In genomic region chr15:89824607-89824867, GRCh38 we compare ENCODE assay signal across 24 cellular contexts. TPM values are rescaled to one million over a fixed set of nuclear protein-coding genes. Genes with fewer than 3 reads are reported as not detected.
DNase-seq lines count a peak whose midpoint lies in the region; ATAC-seq and TF ChIP-seq lines count a peak whose summit lies in the region.
"Had no signal": no experiment of that assay in that cellular context is flagged by ENCODE, and none has a peak within 500 bp of the region (broad histone marks: within the 10 kb centered on the region; RNA-seq: fewer than 3 reads in every experiment).

No MANE protein-coding gene starts in this region.

- H2BK15ac ChIP-seq in IMR-90 (ENCODE audit: low read depth, low read length): no peak overlapping the region

- no peak overlapping the region for H2AFZ ChIP-seq in IMR-90 (replicated peaks; ENCODE audit: low read length, poor library complexity)
- no peak overlapping the region for H2AFZ ChIP-seq in osteoblast (ENCODE audit: low read length)

- H3K9me3 ChIP-seq in IMR-90 (ENCODE audit: control insufficient read depth, insufficient read depth, low read length): no peaks in the 10 kb centered on the region
- H3K9me3 ChIP-seq in osteoblast (ENCODE audit: low read depth, low read length): no peaks in the 10 kb centered on the region
- H3K9me3 ChIP-seq: A549, HAP-1 had no signal

- in situ Hi-C loops in IMR-90 (cut with MboI; ENCODE audit: low sequenced_read_pairs): no loop called here

- no TSS peak for BruUV-seq in IMR-90 (replicated peaks; lab: Mats Ljungman, UMichigan)

- no peaks in the 10 kb centered on the region for H3K27me3 Mint-ChIP-seq in dendritic cell treated with granulocyte-macrophage colony-stimulating factor and Interleukin-4, amounts not matched to agents 40 ng/mL and 50 ng/mL, for 4 days

- no peak for TF ChIP-seq RAD21 in IMR-90 (IDR thresholded peaks at IDR 0.05; ENCODE audit: low read length)

- H2AK9ac ChIP-seq in IMR-90 (replicated peaks; ENCODE audit: low read depth, low read length, poor library complexity): peak overlapping the region; percentile 21

- H3K18ac ChIP-seq in IMR-90 (ENCODE audit: low read depth, low read length): no peak overlapping the region

- POLR2A ChIA-PET in IMR-90 (lab: Charles Lee; ENCODE audit: unreplicated experiment): no interaction called here

- no peak overlapping the region for H2BK5ac ChIP-seq in IMR-90 (ENCODE audit: low read depth, low read length, poor library complexity, severe bottlenecking)

- peaks cover 94% of the 10 kb centered on the region for H3K4me1 Mint-ChIP-seq in dendritic cell treated with granulocyte-macrophage colony-stimulating factor and Interleukin-4, amounts not matched to agents 40 ng/mL and 50 ng/mL, for 4 days (ENCODE audit: low read depth)
- H3K4me1 Mint-ChIP-seq: CD8-positive, alpha-beta memory T cell had no signal

- CTCF ChIA-PET in IMR-90 (lab: Yijun Ruan, JAX): no interaction called here

- H4K20me1 ChIP-seq in IMR-90 (ENCODE audit: insufficient read depth, low read length) (no peaks in the 10 kb centered on the region), osteoblast (ENCODE audit: insufficient read depth, low read length) (no peaks in the 10 kb centered on the region)

- no peaks in the 10 kb centered on the region for H3K36me3 ChIP-seq in IMR-90 (ENCODE audit: control insufficient read depth, insufficient read depth, low read length)
- no peaks in the 10 kb centered on the region for H3K36me3 ChIP-seq in osteoblast (ENCODE audit: insufficient read depth, low read length)
- H3K36me3 ChIP-seq: HAP-1 had no signal

- no peak overlapping the region for H2BK120ac ChIP-seq in IMR-90 (ENCODE audit: low read depth, low read length)

- H3K4ac ChIP-seq in IMR-90 (ENCODE audit: low read depth, low read length): no peak overlapping the region

- peak overlapping the region; percentile 94 for H3K27ac Mint-ChIP-seq in dendritic cell treated with granulocyte-macrophage colony-stimulating factor and Interleukin-4, amounts not matched to agents 40 ng/mL and 50 ng/mL, for 4 days
- H3K27ac Mint-ChIP-seq: CD8-positive, alpha-beta memory T cell had no signal

- peaks cover 0 to 4% of the 10 kb centered on the region in 2 experiments; a peak in 1 of 4 replicates for H3K79me1 ChIP-seq in IMR-90 (ENCODE audit: low read depth in 1 of 2, low read length in 2 of 2)

- no peak for ATAC-seq in IMR-90 (ENCODE audit: low read depth)
- ATAC-seq: A549 had no signal

- H3K9ac ChIP-seq in IMR-90 (ENCODE audit: low read depth, low read length): no peak overlapping the region

- H3K4me1 ChIP-seq in IMR-90 (ENCODE audit: control insufficient read depth, insufficient read depth, low read length) (peaks cover 27% of the 10 kb centered on the region), osteoblast (ENCODE audit: insufficient read depth, low read length) (peaks cover 55% of the 10 kb centered on the region)
- H3K4me1 ChIP-seq: HAP-1 had no signal

- WGBS in IMR-90 (ENCODE audit: extremely low coverage in 2 of 2, insufficient read length in 1 of 2), 2 experiments: 77% methylated on average over 5 of the region's 7 CpGs; no CpG with 5 or more reads in 1 of the 2 experiments

- no peak for TF ChIP-seq POLR2A in IMR-90 (IDR thresholded peaks at IDR 0.05; ENCODE audit: low read depth, low read length)

- H3K27me3 ChIP-seq in IMR-90 (ENCODE audit: control insufficient read depth, insufficient read depth, low read length) (no peaks in the 10 kb centered on the region), osteoblast (ENCODE audit: insufficient read depth, low read length) (no peaks in the 10 kb centered on the region)

- intact Hi-C loops in IMR-90 (cut with micrococcal nuclease): no loop called here
- intact Hi-C loops in dendritic cell treated with granulocyte-macrophage colony-stimulating factor and Interleukin-4, amounts not matched to agents 40 ng/mL and 50 ng/mL, for 4 days (cut with micrococcal nuclease): no loop called here

- no peak overlapping the region for H3K23ac ChIP-seq in IMR-90 (ENCODE audit: low read depth, low read length)

- H4K5ac ChIP-seq in IMR-90 (ENCODE audit: low read depth, low read length): no peak overlapping the region

- no peak overlapping the region for H4K91ac ChIP-seq in IMR-90 (ENCODE audit: insufficient read depth, low read depth, low read length)

- no peak overlapping the region for H2BK20ac ChIP-seq in IMR-90 (ENCODE audit: low read depth, low read length)

- H3K56ac ChIP-seq in IMR-90 (ENCODE audit: extremely low read depth, insufficient read depth, low read length): no peak overlapping the region

- dilution Hi-C loops in IMR-90 (cut with HindIII; ENCODE audit: low sequenced_read_pairs, unreplicated experiment): no loop called here

- peaks cover 20% of the 10 kb centered on the region for H3K9me1 ChIP-seq in IMR-90 (ENCODE audit: insufficient read depth, low read length)

- no peaks in the 10 kb centered on the region for H3K79me2 ChIP-seq in osteoblast (ENCODE audit: insufficient read depth, low read length)

- DNase-seq in ELF-1 (ENCODE audit: low read depth, low spot score) (peak; percentile 37), IMR-90 (no peak), osteoblast (ENCODE audit: insufficient read length, low spot score, missing footprints) (peak; percentile 35), NCI-H2107 (lab: John Stamatoyannopoulos, UW) (no peak), NCI-H1092 treated with DMSO at 0.1 percent for 48 hours (lab: John Stamatoyannopoulos, UW) (no peak), HuH-7 (ENCODE audit: low spot score) (no peak)
- no peak for DNase-seq in activated CD8-positive, alpha-beta memory T cell treated with anti-CD3 and anti-CD28 coated beads, Interleukin-2, amount 50 U/mL, for 4 hours
- DNase-seq: Calu3; CD8-positive, alpha-beta memory T cell; GDM1; Karpas-422; MV-4-11; NCI-H1694; NCI-H2081; NCI-H2171 treated with DMSO at 0.1 percent for 48 hours; NCI-H524 treated with DMSO at 0.1 percent for 48 hours; NCI-H82; SHP77 treated with DMSO at 0.1 percent for 48 hours; SW 1271 had no signal

- H3K9me3 Mint-ChIP-seq in dendritic cell treated with granulocyte-macrophage colony-stimulating factor and Interleukin-4, amounts not matched to agents 40 ng/mL and 50 ng/mL, for 4 days: no peaks in the 10 kb centered on the region
- H3K9me3 Mint-ChIP-seq: CD8-positive, alpha-beta memory T cell had no signal

- TF ChIP-seq CTCF in IMR-90 (conservative IDR thresholded peaks at IDR 0.05; ENCODE audit: low read depth, low read length) (no peak), osteoblast (IDR thresholded peaks at IDR 0.05; ENCODE audit: extremely low read depth, low read depth, low read length) (no peak)

- peaks cover 4% of the 10 kb centered on the region for H3K36me3 Mint-ChIP-seq in dendritic cell treated with granulocyte-macrophage colony-stimulating factor and Interleukin-4, amounts not matched to agents 40 ng/mL and 50 ng/mL, for 4 days (ENCODE audit: low read depth)
- H3K36me3 Mint-ChIP-seq: CD8-positive, alpha-beta memory T cell had no signal

- peak overlapping the region; percentile 17 for H3K4me3 Mint-ChIP-seq in dendritic cell treated with granulocyte-macrophage colony-stimulating factor and Interleukin-4, amounts not matched to agents 40 ng/mL and 50 ng/mL, for 4 days
- H3K4me3 Mint-ChIP-seq: CD8-positive, alpha-beta memory T cell had no signal

- H3K4me2 ChIP-seq in IMR-90 (ENCODE audit: low read depth, low read length) (no peak overlapping the region), osteoblast (ENCODE audit: insufficient read depth, low read length) (no peak overlapping the region)
- H3K4me2 ChIP-seq: A549 had no signal

- H3K14ac ChIP-seq in IMR-90 (replicated peaks; ENCODE audit: low read depth, low read length): no peak overlapping the region

- H2AK5ac ChIP-seq in IMR-90 (ENCODE audit: low read depth, low read length): no peak overlapping the region; the same call in 1 of the 2 replicates

- H4K8ac ChIP-seq in IMR-90 (ENCODE audit: low read depth in 2 of 2, low read length in 2 of 2): no peak overlapping the region

- H3K27ac ChIP-seq in IMR-90 (ENCODE audit: insufficient read depth, low read length) (no peak overlapping the region), osteoblast (ENCODE audit: low read depth, low read length) (no peak overlapping the region)
- H3K27ac ChIP-seq: SK-N-MC had no signal

- H3K4me3 ChIP-seq in IMR-90 (ENCODE audit: insufficient read depth, low read depth, low read length): no peak overlapping the region
- no peak overlapping the region for H3K4me3 ChIP-seq in osteoblast (ENCODE audit: insufficient read depth, low read length)
- H3K4me3 ChIP-seq: A549, HAP-1, SK-N-MC had no signal

TF ChIP-seq in IMR-90, 13 proteins besides CTCF, POLR2A, EP300 and RAD21:
- TF ChIP-seq SMC3 (IDR thresholded peaks at IDR 0.05; ENCODE audit: low read depth, low read length): no peak
- TF ChIP-seq CHD1 (IDR thresholded peaks at IDR 0.05; ENCODE audit: low read depth, low read length): no peak
- TF ChIP-seq MAFK (IDR thresholded peaks at IDR 0.05; ENCODE audit: low read depth, low read length): no peak
- TF ChIP-seq MXI1 (IDR thresholded peaks at IDR 0.05; ENCODE audit: borderline replicate concordance, low read depth, low read length): no peak
- TF ChIP-seq RFX5 (IDR thresholded peaks at IDR 0.05; ENCODE audit: low read depth, low read length): no peak

RNA-seq across cellular contexts. Expression of gene ANPEP, which starts 9.9 kb away (rescaled TPM):
- total RNA-seq in IMR-90 (2012; rRNA removed): 8.4 and 8.6 TPM in 2 replicates
- 40.4 and 47.0 TPM in 2 replicates for polyA plus RNA-seq in IMR-90 (2012; rRNA removed)
- polyA plus RNA-seq in IMR-90 (2012; cell fraction: cytosol; rRNA removed): 50.7 and 52.3 TPM in 2 replicates
- 95.5 and 110 TPM in 2 replicates for polyA plus RNA-seq in IMR-90 (2012; cell fraction: nucleus; rRNA removed; ENCODE audit: low replicate concordance)
- total RNA-seq in osteoblast: 87.9 and 98.7 TPM in 2 replicates
- polyA plus RNA-seq: CD8-positive, alpha-beta memory T cell had no signal

RNA-seq across cellular contexts. Expression of gene MESP2, which starts 48.4 kb away (rescaled TPM):
- total RNA-seq in IMR-90 (2012; rRNA removed) (0.18 and 0.28 TPM in 2 replicates), osteoblast (0.72 and 1.5 TPM in 2 replicates)
- polyA plus RNA-seq in IMR-90 (2012; rRNA removed): 0.32 and 0.34 TPM in 2 replicates
- polyA plus RNA-seq in IMR-90 (2012; cell fraction: cytosol; rRNA removed): 0.26 and 0.43 TPM in 2 replicates
- 0.13 and 0.34 TPM in 2 replicates for polyA plus RNA-seq in IMR-90 (2012; cell fraction: nucleus; rRNA removed; ENCODE audit: low replicate concordance)
- total RNA-seq: Calu3; CD8-positive, alpha-beta memory T cell; OCI-LY7 had no signal
- polyA plus RNA-seq: CD8-positive, alpha-beta memory T cell had no signal

Comparison
In these comparisons a context has a peak if more than half of its experiments do, and no peak if none do; other contexts are left out.
1. DNase-seq: peak in ELF-1 (single experiment) and osteoblast (single experiment); none in IMR-90 (single experiment), NCI-H2107 (single experiment), NCI-H1092 treated with DMSO at 0.1 percent for 48 hours (single experiment), activated CD8-positive, alpha-beta memory T cell treated with anti-CD3 and anti-CD28 coated beads, Interleukin-2, amount 50 U/mL, for 4 hours (single experiment) and HuH-7 (single experiment).